1 cellular context compared by ENCODE assay signal in the genomic region with DNA sequence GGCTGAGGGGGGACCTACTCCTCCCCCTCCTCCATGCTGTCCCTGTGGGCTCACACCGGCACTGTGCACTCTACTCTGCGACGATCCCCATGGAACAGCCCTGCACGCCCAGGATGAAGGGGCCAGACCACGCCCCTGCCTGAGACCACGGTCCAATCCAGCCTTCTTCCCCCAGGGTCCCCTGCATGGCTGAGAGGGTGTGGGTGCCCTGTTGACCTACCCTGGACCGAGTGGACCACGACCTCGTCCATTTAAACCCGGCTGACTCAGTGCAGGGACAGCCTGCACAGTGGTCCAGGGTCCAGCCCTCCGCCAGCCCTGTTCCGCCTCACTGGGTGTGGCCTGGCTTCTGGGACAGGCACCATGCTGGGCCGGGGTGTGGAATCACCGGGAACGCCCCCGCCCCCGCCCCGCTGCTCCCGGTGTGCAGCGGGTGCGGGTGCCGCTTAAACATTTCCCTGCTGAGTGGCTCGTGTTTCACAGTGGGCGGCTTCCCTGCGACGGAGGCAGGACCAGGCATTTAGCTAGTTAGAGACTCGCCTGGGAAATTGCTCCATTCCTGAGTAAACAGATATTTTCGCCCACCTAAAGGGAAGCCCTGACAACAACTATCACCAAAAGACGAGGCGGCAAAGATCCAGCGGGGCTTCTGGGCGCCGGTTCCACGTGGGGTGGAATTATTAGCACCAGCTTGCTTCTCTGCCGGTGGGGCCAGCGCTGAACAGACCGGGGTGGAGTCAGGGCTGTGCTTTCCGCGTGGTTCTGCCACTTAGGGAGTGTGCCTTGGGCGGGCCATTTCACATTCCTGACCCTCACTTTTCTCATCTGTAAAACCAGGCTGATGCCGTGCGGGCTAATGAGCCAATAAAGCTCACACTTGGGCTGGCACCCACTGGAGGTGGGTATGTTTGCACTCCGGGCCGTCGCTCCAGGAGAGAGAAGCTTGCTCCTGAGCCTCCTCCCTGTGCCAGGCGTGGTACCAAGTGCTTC.
TF ChIP-seq lines count a peak whose summit lies in the region.

No MANE protein-coding gene starts in this region.

TF ChIP-seq in HepG2, 621 proteins besides CTCF, POLR2A, EP300 and RAD21 (continued from another document and continues in another):
- TF ChIP-seq, protein P1, sequence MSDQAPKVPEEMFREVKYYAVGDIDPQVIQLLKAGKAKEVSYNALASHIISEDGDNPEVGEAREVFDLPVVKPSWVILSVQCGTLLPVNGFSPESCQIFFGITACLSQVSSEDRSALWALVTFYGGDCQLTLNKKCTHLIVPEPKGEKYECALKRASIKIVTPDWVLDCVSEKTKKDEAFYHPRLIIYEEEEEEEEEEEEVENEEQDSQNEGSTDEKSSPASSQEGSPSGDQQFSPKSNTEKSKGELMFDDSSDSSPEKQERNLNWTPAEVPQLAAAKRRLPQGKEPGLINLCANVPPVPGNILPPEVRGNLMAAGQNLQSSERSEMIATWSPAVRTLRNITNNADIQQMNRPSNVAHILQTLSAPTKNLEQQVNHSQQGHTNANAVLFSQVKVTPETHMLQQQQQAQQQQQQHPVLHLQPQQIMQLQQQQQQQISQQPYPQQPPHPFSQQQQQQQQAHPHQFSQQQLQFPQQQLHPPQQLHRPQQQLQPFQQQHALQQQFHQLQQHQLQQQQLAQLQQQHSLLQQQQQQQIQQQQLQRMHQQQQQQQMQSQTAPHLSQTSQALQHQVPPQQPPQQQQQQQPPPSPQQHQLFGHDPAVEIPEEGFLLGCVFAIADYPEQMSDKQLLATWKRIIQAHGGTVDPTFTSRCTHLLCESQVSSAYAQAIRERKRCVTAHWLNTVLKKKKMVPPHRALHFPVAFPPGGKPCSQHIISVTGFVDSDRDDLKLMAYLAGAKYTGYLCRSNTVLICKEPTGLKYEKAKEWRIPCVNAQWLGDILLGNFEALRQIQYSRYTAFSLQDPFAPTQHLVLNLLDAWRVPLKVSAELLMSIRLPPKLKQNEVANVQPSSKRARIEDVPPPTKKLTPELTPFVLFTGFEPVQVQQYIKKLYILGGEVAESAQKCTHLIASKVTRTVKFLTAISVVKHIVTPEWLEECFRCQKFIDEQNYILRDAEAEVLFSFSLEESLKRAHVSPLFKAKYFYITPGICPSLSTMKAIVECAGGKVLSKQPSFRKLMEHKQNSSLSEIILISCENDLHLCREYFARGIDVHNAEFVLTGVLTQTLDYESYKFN (CRISPR knock-in tag; conservative IDR thresholded peaks at IDR 0.05), result peak; percentile 88
- TF ChIP-seq, protein P2, sequence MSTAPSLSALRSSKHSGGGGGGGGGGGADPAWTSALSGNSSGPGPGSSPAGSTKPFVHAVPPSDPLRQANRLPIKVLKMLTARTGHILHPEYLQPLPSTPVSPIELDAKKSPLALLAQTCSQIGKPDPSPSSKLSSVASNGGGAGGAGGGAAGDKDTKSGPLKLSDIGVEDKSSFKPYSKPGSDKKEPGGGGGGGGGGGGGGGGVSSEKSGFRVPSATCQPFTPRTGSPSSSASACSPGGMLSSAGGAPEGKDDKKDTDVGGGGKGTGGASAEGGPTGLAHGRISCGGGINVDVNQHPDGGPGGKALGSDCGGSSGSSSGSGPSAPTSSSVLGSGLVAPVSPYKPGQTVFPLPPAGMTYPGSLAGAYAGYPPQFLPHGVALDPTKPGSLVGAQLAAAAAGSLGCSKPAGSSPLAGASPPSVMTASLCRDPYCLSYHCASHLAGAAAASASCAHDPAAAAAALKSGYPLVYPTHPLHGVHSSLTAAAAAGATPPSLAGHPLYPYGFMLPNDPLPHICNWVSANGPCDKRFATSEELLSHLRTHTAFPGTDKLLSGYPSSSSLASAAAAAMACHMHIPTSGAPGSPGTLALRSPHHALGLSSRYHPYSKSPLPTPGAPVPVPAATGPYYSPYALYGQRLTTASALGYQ (CRISPR knock-in tag; IDR thresholded peaks at IDR 0.05), result peak; percentile 46; the same call in 1 of the 2 replicates
- TF ChIP-seq ZNF143 (CRISPR knock-in tag; IDR thresholded peaks at IDR 0.05) (no peak; the same call in 1 of the 2 replicates), RCOR2 (CRISPR knock-in tag; IDR thresholded peaks at IDR 0.05) (peak; percentile 60), SNAPC2 (CRISPR knock-in tag; IDR thresholded peaks at IDR 0.05) (0 out of 2 replicates have a peak, but pooled peaks have one; percentile 46), MZF1 (CRISPR knock-in tag; IDR thresholded peaks at IDR 0.05; ENCODE audit: borderline replicate concordance) (0 out of 2 replicates have a peak, but pooled peaks have one; percentile 8), SRSF4 (IDR thresholded peaks at IDR 0.05; ENCODE audit: low read depth, low read length, poor library complexity, severe bottlenecking) (no peak), KDM3A (CRISPR knock-in tag; IDR thresholded peaks at IDR 0.05; ENCODE audit: low read depth) (peak; percentile 29; the same call in 1 of the 2 replicates), U2AF2 (IDR thresholded peaks at IDR 0.05; ENCODE audit: low read depth, low read length) (no peak), ZSCAN12 (CRISPR knock-in tag; IDR thresholded peaks at IDR 0.05) (no peak), ATAD3A (CRISPR knock-in tag; IDR thresholded peaks at IDR 0.05) (no peak), MBD4 (IDR thresholded peaks at IDR 0.05; ENCODE audit: borderline replicate concordance, low read length) (no peak), GABPA (IDR thresholded peaks at IDR 0.05; ENCODE audit: low read depth, low read length) (no peak), GABPA (CRISPR knock-in tag; IDR thresholded peaks at IDR 0.05; ENCODE audit: low read depth) (no peak), ZNF746 (CRISPR knock-in tag; IDR thresholded peaks at IDR 0.05) (no peak), ARNT2 (CRISPR knock-in tag; IDR thresholded peaks at IDR 0.05; ENCODE audit: low read depth) (peak; percentile 30; the same call in 1 of the 2 replicates), NR2F1 (CRISPR knock-in tag; IDR thresholded peaks at IDR 0.05) (peak; percentile 87 to 88), NR2F2 (IDR thresholded peaks at IDR 0.05; ENCODE audit: borderline replicate concordance, low read depth) (peak; percentile 78; the same call in 1 of the 2 replicates)
- TF ChIP-seq, protein P3, sequence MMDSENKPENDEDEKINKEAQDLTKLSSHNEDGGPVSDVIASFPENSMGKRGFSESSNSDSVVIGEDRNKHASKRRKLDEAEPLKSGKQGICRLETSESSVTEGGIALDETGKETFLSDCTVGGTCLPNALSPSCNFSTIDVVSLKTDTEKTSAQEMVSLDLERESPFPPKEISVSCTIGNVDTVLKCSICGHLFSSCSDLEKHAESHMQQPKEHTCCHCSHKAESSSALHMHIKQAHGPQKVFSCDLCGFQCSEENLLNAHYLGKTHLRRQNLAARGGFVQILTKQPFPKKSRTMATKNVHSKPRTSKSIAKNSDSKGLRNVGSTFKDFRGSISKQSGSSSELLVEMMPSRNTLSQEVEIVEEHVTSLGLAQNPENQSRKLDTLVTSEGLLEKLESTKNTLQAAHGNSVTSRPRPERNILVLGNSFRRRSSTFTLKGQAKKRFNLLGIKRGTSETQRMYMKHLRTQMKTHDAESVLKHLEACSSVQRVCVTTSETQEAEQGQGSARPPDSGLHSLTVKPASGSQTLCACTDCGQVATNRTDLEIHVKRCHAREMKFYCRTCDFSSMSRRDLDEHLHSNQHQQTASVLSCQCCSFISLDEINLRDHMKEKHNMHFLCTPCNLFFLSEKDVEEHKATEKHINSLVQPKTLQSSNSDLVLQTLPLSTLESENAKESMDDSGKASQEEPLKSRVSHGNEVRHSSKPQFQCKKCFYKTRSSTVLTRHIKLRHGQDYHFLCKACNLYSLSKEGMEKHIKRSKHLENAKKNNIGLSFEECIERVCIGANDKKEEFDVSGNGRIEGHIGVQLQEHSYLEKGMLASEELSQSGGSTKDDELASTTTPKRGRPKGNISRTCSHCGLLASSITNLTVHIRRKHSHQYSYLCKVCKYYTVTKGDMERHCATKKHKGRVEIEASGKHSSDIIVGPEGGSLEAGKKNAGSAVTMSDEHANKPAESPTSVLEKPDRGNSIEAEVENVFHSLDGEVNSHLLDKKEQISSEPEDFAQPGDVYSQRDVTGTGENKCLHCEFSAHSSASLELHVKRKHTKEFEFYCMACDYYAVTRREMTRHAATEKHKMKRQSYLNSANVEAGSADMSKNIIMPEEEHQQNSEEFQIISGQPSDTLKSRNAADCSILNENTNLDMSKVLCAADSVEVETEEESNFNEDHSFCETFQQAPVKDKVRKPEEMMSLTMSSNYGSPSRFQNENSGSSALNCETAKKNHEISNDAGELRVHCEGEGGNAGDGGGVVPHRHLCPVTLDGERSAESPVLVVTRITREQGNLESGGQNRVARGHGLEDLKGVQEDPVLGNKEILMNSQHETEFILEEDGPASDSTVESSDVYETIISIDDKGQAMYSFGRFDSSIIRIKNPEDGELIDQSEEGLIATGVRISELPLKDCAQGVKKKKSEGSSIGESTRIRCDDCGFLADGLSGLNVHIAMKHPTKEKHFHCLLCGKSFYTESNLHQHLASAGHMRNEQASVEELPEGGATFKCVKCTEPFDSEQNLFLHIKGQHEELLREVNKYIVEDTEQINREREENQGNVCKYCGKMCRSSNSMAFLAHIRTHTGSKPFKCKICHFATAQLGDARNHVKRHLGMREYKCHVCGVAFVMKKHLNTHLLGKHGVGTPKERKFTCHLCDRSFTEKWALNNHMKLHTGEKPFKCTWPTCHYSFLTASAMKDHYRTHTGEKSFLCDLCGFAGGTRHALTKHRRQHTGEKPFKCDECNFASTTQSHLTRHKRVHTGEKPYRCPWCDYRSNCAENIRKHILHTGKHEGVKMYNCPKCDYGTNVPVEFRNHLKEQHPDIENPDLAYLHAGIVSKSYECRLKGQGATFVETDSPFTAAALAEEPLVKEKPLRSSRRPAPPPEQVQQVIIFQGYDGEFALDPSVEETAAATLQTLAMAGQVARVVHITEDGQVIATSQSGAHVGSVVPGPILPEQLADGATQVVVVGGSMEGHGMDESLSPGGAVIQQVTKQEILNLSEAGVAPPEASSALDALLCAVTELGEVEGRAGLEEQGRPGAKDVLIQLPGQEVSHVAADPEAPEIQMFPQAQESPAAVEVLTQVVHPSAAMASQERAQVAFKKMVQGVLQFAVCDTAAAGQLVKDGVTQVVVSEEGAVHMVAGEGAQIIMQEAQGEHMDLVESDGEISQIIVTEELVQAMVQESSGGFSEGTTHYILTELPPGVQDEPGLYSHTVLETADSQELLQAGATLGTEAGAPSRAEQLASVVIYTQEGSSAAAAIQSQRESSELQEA (CRISPR knock-in tag; IDR thresholded peaks at IDR 0.05; ENCODE audit: not compliant biosample characterization), result peak; percentile 83
- TF ChIP-seq, protein P4, sequence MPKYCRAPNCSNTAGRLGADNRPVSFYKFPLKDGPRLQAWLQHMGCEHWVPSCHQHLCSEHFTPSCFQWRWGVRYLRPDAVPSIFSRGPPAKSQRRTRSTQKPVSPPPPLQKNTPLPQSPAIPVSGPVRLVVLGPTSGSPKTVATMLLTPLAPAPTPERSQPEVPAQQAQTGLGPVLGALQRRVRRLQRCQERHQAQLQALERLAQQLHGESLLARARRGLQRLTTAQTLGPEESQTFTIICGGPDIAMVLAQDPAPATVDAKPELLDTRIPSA (CRISPR knock-in tag; IDR thresholded peaks at IDR 0.05; ENCODE audit: borderline replicate concordance), result peak; percentile 56; the same call in 1 of the 2 replicates
- TF ChIP-seq, protein P5, sequence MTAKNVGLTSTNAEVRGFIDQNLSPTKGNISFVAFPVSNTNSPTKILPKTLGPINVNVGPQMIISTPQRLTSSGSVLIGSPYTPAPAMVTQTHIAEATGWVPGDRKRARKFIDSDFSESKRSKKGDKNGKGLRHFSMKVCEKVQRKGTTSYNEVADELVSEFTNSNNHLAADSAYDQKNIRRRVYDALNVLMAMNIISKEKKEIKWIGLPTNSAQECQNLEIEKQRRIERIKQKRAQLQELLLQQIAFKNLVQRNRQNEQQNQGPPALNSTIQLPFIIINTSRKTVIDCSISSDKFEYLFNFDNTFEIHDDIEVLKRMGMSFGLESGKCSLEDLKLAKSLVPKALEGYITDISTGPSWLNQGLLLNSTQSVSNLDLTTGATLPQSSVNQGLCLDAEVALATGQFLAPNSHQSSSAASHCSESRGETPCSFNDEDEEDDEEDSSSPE (CRISPR knock-in tag; IDR thresholded peaks at IDR 0.05), result peak; percentile 35; the same call in 1 of the 2 replicates
- TF ChIP-seq, protein P6, sequence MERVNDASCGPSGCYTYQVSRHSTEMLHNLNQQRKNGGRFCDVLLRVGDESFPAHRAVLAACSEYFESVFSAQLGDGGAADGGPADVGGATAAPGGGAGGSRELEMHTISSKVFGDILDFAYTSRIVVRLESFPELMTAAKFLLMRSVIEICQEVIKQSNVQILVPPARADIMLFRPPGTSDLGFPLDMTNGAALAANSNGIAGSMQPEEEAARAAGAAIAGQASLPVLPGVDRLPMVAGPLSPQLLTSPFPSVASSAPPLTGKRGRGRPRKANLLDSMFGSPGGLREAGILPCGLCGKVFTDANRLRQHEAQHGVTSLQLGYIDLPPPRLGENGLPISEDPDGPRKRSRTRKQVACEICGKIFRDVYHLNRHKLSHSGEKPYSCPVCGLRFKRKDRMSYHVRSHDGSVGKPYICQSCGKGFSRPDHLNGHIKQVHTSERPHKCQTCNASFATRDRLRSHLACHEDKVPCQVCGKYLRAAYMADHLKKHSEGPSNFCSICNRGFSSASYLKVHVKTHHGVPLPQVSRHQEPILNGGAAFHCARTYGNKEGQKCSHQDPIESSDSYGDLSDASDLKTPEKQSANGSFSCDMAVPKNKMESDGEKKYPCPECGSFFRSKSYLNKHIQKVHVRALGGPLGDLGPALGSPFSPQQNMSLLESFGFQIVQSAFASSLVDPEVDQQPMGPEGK (CRISPR knock-in tag; IDR thresholded peaks at IDR 0.05), result peak; percentile 79
- TF ChIP-seq, protein P7, sequence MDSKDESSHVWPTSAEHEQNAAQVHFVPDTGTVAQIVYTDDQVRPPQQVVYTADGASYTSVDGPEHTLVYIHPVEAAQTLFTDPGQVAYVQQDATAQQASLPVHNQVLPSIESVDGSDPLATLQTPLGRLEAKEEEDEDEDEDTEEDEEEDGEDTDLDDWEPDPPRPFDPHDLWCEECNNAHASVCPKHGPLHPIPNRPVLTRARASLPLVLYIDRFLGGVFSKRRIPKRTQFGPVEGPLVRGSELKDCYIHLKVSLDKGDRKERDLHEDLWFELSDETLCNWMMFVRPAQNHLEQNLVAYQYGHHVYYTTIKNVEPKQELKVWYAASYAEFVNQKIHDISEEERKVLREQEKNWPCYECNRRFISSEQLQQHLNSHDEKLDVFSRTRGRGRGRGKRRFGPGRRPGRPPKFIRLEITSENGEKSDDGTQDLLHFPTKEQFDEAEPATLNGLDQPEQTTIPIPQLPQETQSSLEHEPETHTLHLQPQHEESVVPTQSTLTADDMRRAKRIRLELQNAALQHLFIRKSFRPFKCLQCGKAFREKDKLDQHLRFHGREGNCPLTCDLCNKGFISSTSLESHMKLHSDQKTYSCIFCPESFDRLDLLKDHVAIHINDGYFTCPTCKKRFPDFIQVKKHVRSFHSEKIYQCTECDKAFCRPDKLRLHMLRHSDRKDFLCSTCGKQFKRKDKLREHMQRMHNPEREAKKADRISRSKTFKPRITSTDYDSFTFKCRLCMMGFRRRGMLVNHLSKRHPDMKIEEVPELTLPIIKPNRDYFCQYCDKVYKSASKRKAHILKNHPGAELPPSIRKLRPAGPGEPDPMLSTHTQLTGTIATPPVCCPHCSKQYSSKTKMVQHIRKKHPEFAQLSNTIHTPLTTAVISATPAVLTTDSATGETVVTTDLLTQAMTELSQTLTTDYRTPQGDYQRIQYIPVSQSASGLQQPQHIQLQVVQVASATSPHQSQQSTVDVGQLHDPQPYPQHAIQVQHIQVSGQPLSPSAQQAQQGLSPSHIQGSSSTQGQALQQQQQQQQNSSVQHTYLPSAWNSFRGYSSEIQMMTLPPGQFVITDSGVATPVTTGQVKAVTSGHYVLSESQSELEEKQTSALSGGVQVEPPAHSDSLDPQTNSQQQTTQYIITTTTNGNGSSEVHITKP (CRISPR knock-in tag; IDR thresholded peaks at IDR 0.05; ENCODE audit: low read depth), result 0 out of 2 replicates have a peak, but pooled peaks have one; percentile 26
- TF ChIP-seq, protein P8, sequence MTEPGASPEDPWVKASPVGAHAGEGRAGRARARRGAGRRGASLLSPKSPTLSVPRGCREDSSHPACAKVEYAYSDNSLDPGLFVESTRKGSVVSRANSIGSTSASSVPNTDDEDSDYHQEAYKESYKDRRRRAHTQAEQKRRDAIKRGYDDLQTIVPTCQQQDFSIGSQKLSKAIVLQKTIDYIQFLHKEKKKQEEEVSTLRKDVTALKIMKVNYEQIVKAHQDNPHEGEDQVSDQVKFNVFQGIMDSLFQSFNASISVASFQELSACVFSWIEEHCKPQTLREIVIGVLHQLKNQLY (CRISPR knock-in tag; IDR thresholded peaks at IDR 0.05), result peak; percentile 40; the same call in 1 of the 2 replicates
